In genomic region chr11:37571248-37571647, GRCh38 we compare ENCODE assay signal across 17 cellular contexts.
"Had no signal": no experiment of that assay in that cellular context is flagged by ENCODE, and none has a peak within 500 bp of the region (broad histone marks: within the 10 kb centered on the region; RNA-seq: fewer than 3 reads in every experiment).

No MANE protein-coding gene starts in this region.

- H3K27ac ChIP-seq: hepatocyte, neutrophil, spleen had no signal

- H3K36me3 ChIP-seq: neutrophil, spleen had no signal

- H3K4me1 ChIP-seq: spleen had no signal

- ATAC-seq: mucosa of descending colon; naive thymus-derived CD8-positive, alpha-beta T cell; sciatic nerve; stimulated activated naive B cell treated with anti-CD40 and anti-IgM and Interleukin-4, amounts not matched to agents 10 μg/mL and 1 μg/mL and 100 μg/mL, for 72 hours had no signal

- DNase-seq: effector memory CD4-positive, alpha-beta T cell; erythroblast; foreskin melanocyte; head of caudate nucleus; kidney; mucosa of descending colon; naive thymus-derived CD8-positive, alpha-beta T cell; posterior cingulate gyrus; spleen; stimulated activated CD4-positive, alpha-beta T cell treated with anti-CD3 and anti-CD28 coated beads, Interleukin-15, amount 100 ng/mL, for 24 hours; stimulated activated CD4-positive, alpha-beta T cell treated with anti-CD3 and anti-CD28 coated beads, Interleukin-1b, Interleukin-23, amount 100 ng/mL, for 48 hours; stimulated activated CD4-positive, alpha-beta T cell treated with anti-CD3 and anti-CD28 coated beads, Interleukin-4, amount 100 ng/mL, for 24 hours; stimulated activated naive B cell treated with anti-CD40 and anti-IgM and Interleukin-4, amounts not matched to agents 10 μg/mL and 1 μg/mL and 100 μg/mL, for 72 hours; trophoblast cell had no signal

- H3K4me2 ChIP-seq: hepatocyte had no signal

- H3K9me3 ChIP-seq: neutrophil had no signal

- H3K79me2 ChIP-seq: hepatocyte had no signal

- H3K27me3 ChIP-seq: hepatocyte, neutrophil, spleen had no signal

- H3K4me3 ChIP-seq: hepatocyte, mucosa of descending colon, spleen had no signal

- FAIRE-seq: kidney had no signal

- H2AFZ ChIP-seq: hepatocyte had no signal
